ENCODE assay signal across 10 cellular contexts in genomic region chr2:3044587-3045317, GRCh38.
"Had no signal": no experiment of that assay in that cellular context is flagged by ENCODE, and none has a peak within 500 bp of the region (broad histone marks: within the 10 kb centered on the region; RNA-seq: fewer than 3 reads in every experiment).

No MANE protein-coding gene starts in this region.

- H3K27me3 ChIP-seq: foreskin keratinocyte had no signal

- H3K9me3 ChIP-seq: tibial artery had no signal

- DNase-seq: activated gamma-delta T cell treated with Interleukin-2 at 50 U/mL for 16 hours; activated naive CD8-positive, alpha-beta T cell treated with anti-CD3 and anti-CD28 coated beads for 36 hours; activated T-cell treated with anti-CD3 and anti-CD28 coated beads, Interleukin-2, amount 50 U/mL, for 48 hours; cerebellar nuclear complex; foreskin keratinocyte; left ventricle myocardium superior; mesendoderm; retina; tibial artery had no signal

- H3K27ac ChIP-seq: foreskin keratinocyte, tibial artery had no signal

- ATAC-seq: activated CD4-positive, CD25-positive, alpha-beta regulatory T cell treated with anti-CD3 and anti-CD28 coated beads, Interleukin-2, amount 50 U/mL, for 24 hours; foreskin keratinocyte; left ventricle myocardium superior had no signal

- H3K4me3 ChIP-seq: tibial artery had no signal

- H3K4me1 ChIP-seq: foreskin keratinocyte, tibial artery had no signal

- H3K36me3 ChIP-seq: tibial artery had no signal
